Comparison of ENCODE assay signal across 1 cellular context in the genomic region with DNA sequence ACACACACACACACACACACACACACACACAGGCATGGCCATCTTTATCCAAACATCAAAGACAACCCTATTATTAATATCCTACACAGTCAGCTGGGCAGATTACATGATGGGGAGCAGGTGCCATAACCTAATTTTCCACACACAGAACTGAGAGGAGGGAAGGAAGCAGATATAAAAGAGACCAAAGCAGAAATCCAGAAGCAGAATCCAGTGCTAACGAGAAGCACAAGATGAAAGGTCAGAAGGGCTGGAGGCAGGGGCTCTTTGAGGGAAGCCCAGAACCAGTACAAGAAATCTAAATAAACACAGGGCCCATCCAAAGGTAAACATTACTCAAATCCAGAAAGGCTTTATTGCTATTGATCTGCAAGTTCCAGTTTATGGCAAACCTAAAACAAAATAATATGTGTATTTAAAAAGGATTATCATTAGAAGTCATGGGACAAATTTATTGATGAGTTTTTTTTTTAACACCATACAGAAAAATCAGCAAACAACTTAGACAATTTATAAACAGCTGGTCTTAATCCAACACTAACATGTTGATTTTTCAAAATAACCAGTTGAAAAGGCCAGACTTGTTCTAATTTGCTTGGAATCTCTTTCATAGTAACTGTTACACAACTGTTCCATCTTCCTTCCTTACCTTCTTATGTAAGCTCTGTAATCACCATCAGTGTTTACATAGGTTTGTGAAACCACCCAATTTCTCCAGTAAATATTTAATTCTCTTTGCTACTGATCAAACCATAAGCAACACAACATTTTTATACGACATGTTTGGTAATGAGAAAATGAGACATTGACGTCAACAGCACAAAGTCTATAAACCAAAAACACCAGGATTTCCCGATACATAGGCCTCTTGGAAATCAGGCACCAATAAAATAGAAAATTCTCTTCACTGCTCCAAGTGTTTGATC.
TF ChIP-seq lines count a peak whose summit lies in the region.

No MANE protein-coding gene starts in this region.

TF ChIP-seq in HepG2, 621 proteins besides CTCF, POLR2A, EP300 and RAD21 (continued from another document and continues in another):
- TF ChIP-seq, protein P1, sequence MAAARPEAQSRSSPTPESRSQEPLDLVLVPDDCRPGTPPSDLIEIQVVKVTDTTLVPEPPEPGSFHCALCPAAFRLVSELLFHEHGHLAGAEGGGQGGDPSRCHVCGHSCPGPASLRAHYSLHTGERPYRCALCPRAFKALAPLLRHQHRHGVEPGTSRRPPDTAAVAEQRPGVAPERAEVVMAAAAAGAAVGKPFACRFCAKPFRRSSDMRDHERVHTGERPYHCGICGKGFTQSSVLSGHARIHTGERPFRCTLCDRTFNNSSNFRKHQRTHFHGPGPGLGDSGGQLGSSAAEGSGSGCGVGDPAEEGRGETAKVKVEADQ (CRISPR knock-in tag; IDR thresholded peaks at IDR 0.05; ENCODE audit: borderline replicate concordance) = peak; percentile 66; the same call in 1 of the 2 replicates
- no peak for TF ChIP-seq MXD3 (CRISPR knock-in tag; IDR thresholded peaks at IDR 0.05)
- TF ChIP-seq TRIM22 (IDR thresholded peaks at IDR 0.05) = no peak
- no peak for TF ChIP-seq ZFP36L2 (CRISPR knock-in tag; IDR thresholded peaks at IDR 0.05)
- TF ChIP-seq ZBTB21 (CRISPR knock-in tag; IDR thresholded peaks at IDR 0.05) = no peak
- TF ChIP-seq MAZ (IDR thresholded peaks at IDR 0.05; ENCODE audit: borderline replicate concordance, low read depth, low read length) = no peak
- TF ChIP-seq MAZ (CRISPR knock-in tag; IDR thresholded peaks at IDR 0.05; ENCODE audit: low read depth) = no peak
- TF ChIP-seq HCFC1 (IDR thresholded peaks at IDR 0.05; ENCODE audit: low read depth, low read length) = no peak
- TF ChIP-seq SIX4 (CRISPR knock-in tag; IDR thresholded peaks at IDR 0.05) = peak; percentile 74
- no peak for TF ChIP-seq MTA3 (CRISPR knock-in tag; IDR thresholded peaks at IDR 0.05)
- no peak for TF ChIP-seq HIVEP1 (CRISPR knock-in tag; IDR thresholded peaks at IDR 0.05)
- peak; percentile 88 for TF ChIP-seq SKI (IDR thresholded peaks at IDR 0.05; ENCODE audit: partially characterized antibody)
- TF ChIP-seq ZNF775 (CRISPR knock-in tag; IDR thresholded peaks at IDR 0.05; ENCODE audit: borderline replicate concordance) = peak; percentile 94; the same call in 1 of the 2 replicates
- no peak for TF ChIP-seq ZNF33B (CRISPR knock-in tag; IDR thresholded peaks at IDR 0.05)
- no peak for TF ChIP-seq PHF20 (CRISPR knock-in tag; IDR thresholded peaks at IDR 0.05)
- TF ChIP-seq ZNF614 (CRISPR knock-in tag; IDR thresholded peaks at IDR 0.05; ENCODE audit: borderline replicate concordance) = no peak; the same call in 1 of the 2 replicates
- TF ChIP-seq GATA4 (IDR thresholded peaks at IDR 0.05; ENCODE audit: borderline replicate concordance, low read depth) = peak; percentile 85
- peak; percentile 80 for TF ChIP-seq HOXA5 (CRISPR knock-in tag; IDR thresholded peaks at IDR 0.05)
- no peak; the same call in 1 of the 2 replicates for TF ChIP-seq ZNF274 (CRISPR knock-in tag; IDR thresholded peaks at IDR 0.05)
- TF ChIP-seq DNMT1 (CRISPR knock-in tag; IDR thresholded peaks at IDR 0.05) = no peak
- no peak for TF ChIP-seq BRCA1 (CRISPR knock-in tag; IDR thresholded peaks at IDR 0.05)
- TF ChIP-seq HHEX (CRISPR knock-in tag; IDR thresholded peaks at IDR 0.05) = no peak
- no peak for TF ChIP-seq PRPF4 (IDR thresholded peaks at IDR 0.05; ENCODE audit: low read depth, low read length, poor library complexity, severe bottlenecking)
- TF ChIP-seq ZNF34 (CRISPR knock-in tag; IDR thresholded peaks at IDR 0.05; ENCODE audit: borderline replicate concordance) = peak; percentile 79; the same call in 1 of the 2 replicates
- TF ChIP-seq HNRNPH1 (optimal IDR thresholded peaks at IDR 0.05; ENCODE audit: low read depth, low read length) = no peak
- TF ChIP-seq KDM1A (CRISPR knock-in tag; IDR thresholded peaks at IDR 0.05) = peak; percentile 69; the same call in 1 of the 2 replicates
- no peak for TF ChIP-seq MTF2 (CRISPR knock-in tag; IDR thresholded peaks at IDR 0.05; ENCODE audit: borderline replicate concordance)
- TF ChIP-seq ZNF552 (CRISPR knock-in tag; IDR thresholded peaks at IDR 0.05; ENCODE audit: borderline replicate concordance) = no peak
- no peak; the same call in 1 of the 2 replicates for TF ChIP-seq ZNF567 (CRISPR knock-in tag; IDR thresholded peaks at IDR 0.05; ENCODE audit: borderline replicate concordance)
- no peak for TF ChIP-seq ZNF720 (CRISPR knock-in tag; IDR thresholded peaks at IDR 0.05)
- TF ChIP-seq RBAK (CRISPR knock-in tag; IDR thresholded peaks at IDR 0.05) = no peak
- no peak for TF ChIP-seq TIGD3 (CRISPR knock-in tag; IDR thresholded peaks at IDR 0.05; ENCODE audit: borderline replicate concordance)
- TF ChIP-seq PPARG (CRISPR knock-in tag; conservative IDR thresholded peaks at IDR 0.05) = peak; percentile 91
- TF ChIP-seq ZNF713 (CRISPR knock-in tag; IDR thresholded peaks at IDR 0.05) = no peak
- TF ChIP-seq ZNF326 (CRISPR knock-in tag; IDR thresholded peaks at IDR 0.05; ENCODE audit: borderline replicate concordance) = no peak
- peak; percentile 21; the same call in 1 of the 2 replicates for TF ChIP-seq ZNF124 (CRISPR knock-in tag; IDR thresholded peaks at IDR 0.05)
- TF ChIP-seq MLLT10 (CRISPR knock-in tag; IDR thresholded peaks at IDR 0.05) = no peak
- TF ChIP-seq ZNF282 (IDR thresholded peaks at IDR 0.05; ENCODE audit: partially characterized antibody) = no peak
- no peak for TF ChIP-seq ZNF746 (CRISPR knock-in tag; IDR thresholded peaks at IDR 0.05)
- TF ChIP-seq HMG20B (CRISPR knock-in tag; conservative IDR thresholded peaks at IDR 0.05) = peak; percentile 56
- peak; percentile 63; the same call in 1 of the 2 replicates for TF ChIP-seq ZNF652 (CRISPR knock-in tag; IDR thresholded peaks at IDR 0.05; ENCODE audit: borderline replicate concordance, low read depth)
- TF ChIP-seq KDM4B (CRISPR knock-in tag; IDR thresholded peaks at IDR 0.05) = no peak
- no peak for TF ChIP-seq FUBP1 (CRISPR knock-in tag; IDR thresholded peaks at IDR 0.05; ENCODE audit: borderline replicate concordance)
- no peak for TF ChIP-seq CHD2 (IDR thresholded peaks at IDR 0.05; ENCODE audit: low read depth, low read length)
- peak; percentile 25; the same call in 1 of the 2 replicates for TF ChIP-seq MEIS1 (CRISPR knock-in tag; IDR thresholded peaks at IDR 0.05; ENCODE audit: borderline replicate concordance)
- TF ChIP-seq ZBTB40 (IDR thresholded peaks at IDR 0.05) = no peak
- no peak; the same call in 1 of the 2 replicates for TF ChIP-seq ZBTB40 (CRISPR knock-in tag; IDR thresholded peaks at IDR 0.05)
- TF ChIP-seq IRX3 (CRISPR knock-in tag; IDR thresholded peaks at IDR 0.05; ENCODE audit: borderline replicate concordance, low read depth) = no peak
- TF ChIP-seq ZMAT5 (CRISPR knock-in tag; IDR thresholded peaks at IDR 0.05; ENCODE audit: borderline replicate concordance, low read depth) = no peak
- TF ChIP-seq ZNF605 (CRISPR knock-in tag; IDR thresholded peaks at IDR 0.05) = no peak
